13 cellular contexts compared by ENCODE assay signal in the genomic region with DNA sequence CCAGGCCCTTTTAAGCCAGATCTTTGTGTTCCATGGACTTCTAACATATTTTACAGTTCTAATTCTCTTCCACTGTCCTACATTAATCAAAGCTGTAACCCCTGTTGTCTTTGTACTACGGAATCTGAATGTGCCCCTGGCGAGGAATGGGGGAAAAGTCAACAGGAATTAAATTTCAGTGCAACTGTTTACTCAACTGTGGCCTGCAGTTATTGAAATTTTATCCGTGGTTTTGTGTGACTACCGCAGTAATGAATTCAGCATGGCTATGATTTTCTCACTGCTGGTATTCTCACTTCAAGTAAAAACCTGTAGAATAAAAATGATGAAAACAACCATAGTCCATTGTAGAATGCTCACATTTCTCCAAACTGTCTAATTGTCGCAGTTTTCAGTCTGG.
A peak's percentile ranks its signal among the peaks of the same experiment; 100 is the strongest.
DNase-seq lines count a peak whose midpoint lies in the region.
"Had no signal": no experiment of that assay in that cellular context is flagged by ENCODE, and none has a peak within 500 bp of the region (broad histone marks: within the 10 kb centered on the region; RNA-seq: fewer than 3 reads in every experiment).

No MANE protein-coding gene starts in this region.

- POLR2A ChIA-PET in CD8-positive, alpha-beta memory T cell (lab: Charles Lee) = no interaction called here

- no peaks in the 10 kb centered on the region for H3K4me1 ChIP-seq in CD8-positive, alpha-beta memory T cell (ENCODE audit: insufficient read depth, low read length)
- H3K4me1 ChIP-seq: vagina had no signal

- intact Hi-C loops in cardiac septum (cut with DNase I) = no loop called here

- no peak overlapping the region for H3K4me3 ChIP-seq in CD8-positive, alpha-beta memory T cell (ENCODE audit: low read length)
- H3K4me3 ChIP-seq: MG63, vagina had no signal

- H3K4me1 Mint-ChIP-seq in CD8-positive, alpha-beta memory T cell = peaks cover 15 to 58% (median 39%) of the 10 kb centered on the region in 3 donors

- peaks cover 13 to 50% (median 24%) of the 10 kb centered on the region in 3 donors for H3K36me3 Mint-ChIP-seq in CD8-positive, alpha-beta memory T cell

- H3K27me3 Mint-ChIP-seq in CD8-positive, alpha-beta memory T cell = no peaks in the 10 kb centered on the region

- peaks cover 11% of the 10 kb centered on the region for H3K36me3 ChIP-seq in CD8-positive, alpha-beta memory T cell (ENCODE audit: insufficient read depth, low read length)
- H3K36me3 ChIP-seq: MG63, vagina had no signal

- no peaks in the 10 kb centered on the region for H3K9me3 Mint-ChIP-seq in CD8-positive, alpha-beta memory T cell

- H3K9me3 ChIP-seq in CD8-positive, alpha-beta memory T cell (ENCODE audit: low read length) = no peaks in the 10 kb centered on the region
- H3K9me3 ChIP-seq: MG63, vagina had no signal

- DNase-seq in NCI-H2107 treated with DMSO at 0.1 percent for 48 hours (lab: John Stamatoyannopoulos, UW; ENCODE audit: unreplicated experiment) (peak; percentile 22), NCI-H2107 (lab: John Stamatoyannopoulos, UW) (no peak), NCI-H2081 (lab: John Stamatoyannopoulos, UW) (peak; percentile 57 to 85), astrocyte of the hippocampus (ENCODE audit: low read depth, low spot score) (peak; percentile 79), non-pigmented ciliary epithelial cell (ENCODE audit: low read depth) (peak; percentile 65), NCI-H1436 treated with DMSO at 0.1 percent for 48 hours (lab: John Stamatoyannopoulos, UW) (no peak), cardiac septum (ENCODE audit: low spot score) (no peak)
- DNase-seq in CD8-positive, alpha-beta memory T cell = no peak
- DNase-seq: activated effector memory CD4-positive, alpha-beta T cell treated with anti-CD3 and anti-CD28 coated beads, Interleukin-2, amount 50 U/mL, for 16 hours; effector CD8-positive, alpha-beta T cell; GF-D8; MG63 had no signal

- H3K27me3 ChIP-seq in CD8-positive, alpha-beta memory T cell (ENCODE audit: insufficient read depth, low read length, poor library complexity, severe bottlenecking) = no peaks in the 10 kb centered on the region
- H3K27me3 ChIP-seq: MG63, vagina had no signal

- CTCF ChIA-PET in CD8-positive, alpha-beta memory T cell (lab: Charles Lee) = no interaction called here

- H3K27ac Mint-ChIP-seq in CD8-positive, alpha-beta memory T cell = peak overlapping the region in 1 of 8 donors; percentile 66

- H3K27ac ChIP-seq in CD8-positive, alpha-beta memory T cell (ENCODE audit: low read depth, low read length) = no peak overlapping the region
- H3K27ac ChIP-seq: vagina had no signal

- H3K4me3 Mint-ChIP-seq in CD8-positive, alpha-beta memory T cell = no peak overlapping the region

Comparison
In these comparisons a context has a peak if more than half of its experiments do, and no peak if none do; other contexts are left out.
1. DNase-seq: peak in NCI-H2107 treated with DMSO at 0.1 percent for 48 hours (single experiment), NCI-H2081 (2 of 2), astrocyte of the hippocampus (single experiment) and non-pigmented ciliary epithelial cell (single experiment); none in NCI-H2107 (single experiment), CD8-positive, alpha-beta memory T cell (0 of 5), NCI-H1436 treated with DMSO at 0.1 percent for 48 hours (single experiment) and cardiac septum (single experiment).